Comparison of ENCODE assay signal across 1 cellular context in the genomic region with DNA sequence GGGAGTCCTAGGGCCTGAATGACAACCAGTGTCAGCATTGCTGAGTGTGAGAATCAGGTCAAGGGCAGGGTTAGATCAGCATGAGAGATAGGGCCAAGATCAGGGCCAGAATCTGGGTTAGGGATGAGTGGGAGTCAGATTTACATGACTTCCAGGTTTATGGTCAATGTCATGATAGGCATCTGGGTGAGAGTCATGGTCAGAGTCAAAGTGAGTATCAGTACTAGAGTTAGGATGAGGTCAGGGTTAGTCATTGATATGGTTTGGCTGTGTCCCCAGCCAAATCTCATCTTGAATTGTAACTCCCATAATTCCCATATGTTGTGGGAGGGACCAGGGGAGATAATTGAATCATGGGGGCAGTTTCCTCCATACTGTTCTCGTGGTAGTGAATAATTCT.
TF ChIP-seq lines count a peak whose summit lies in the region.

No MANE protein-coding gene starts in this region.

TF ChIP-seq in K562, 482 proteins besides CTCF, POLR2A, EP300 and RAD21 (continued from another document):
- TF ChIP-seq RCOR1 (IDR thresholded peaks at IDR 0.05; ENCODE audit: borderline replicate concordance in 1 of 2, low read depth in 2 of 2, low read length in 2 of 2) (peak in 1 of 2 experiments; percentile 50; a peak in 1 of 4 replicates), TRIM24 (IDR thresholded peaks at IDR 0.05) (0 out of 4 replicates have a peak, but pooled peaks of 1 of the 2 experiments have one; percentile 12), HIVEP1 (CRISPR knock-in tag; IDR thresholded peaks at IDR 0.05) (no peak), HSF4 (CRISPR knock-in tag; IDR thresholded peaks at IDR 0.05; ENCODE audit: borderline replicate concordance) (no peak), ZNF699 (CRISPR knock-in tag; IDR thresholded peaks at IDR 0.05; ENCODE audit: insufficient replicate concordance) (no peak), ETV1 (tag; conservative IDR thresholded peaks at IDR 0.05; ENCODE audit: low read depth) (no peak), JUND (IDR thresholded peaks at IDR 0.05; ENCODE audit: borderline replicate concordance, low read depth, low read length) (0 out of 2 replicates have a peak, but pooled peaks have one; percentile 22), JUND (tag; IDR thresholded peaks at IDR 0.05; ENCODE audit: borderline replicate concordance, low read depth, low read length) (0 out of 3 replicates have a peak, but pooled peaks have one; percentile 12), DPF2 (IDR thresholded peaks at IDR 0.05) (0 out of 2 replicates have a peak, but pooled peaks have one; percentile 33)
- TF ChIP-seq, protein P1, sequence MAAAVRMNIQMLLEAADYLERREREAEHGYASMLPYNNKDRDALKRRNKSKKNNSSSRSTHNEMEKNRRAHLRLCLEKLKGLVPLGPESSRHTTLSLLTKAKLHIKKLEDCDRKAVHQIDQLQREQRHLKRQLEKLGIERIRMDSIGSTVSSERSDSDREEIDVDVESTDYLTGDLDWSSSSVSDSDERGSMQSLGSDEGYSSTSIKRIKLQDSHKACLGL (CRISPR knock-in tag; IDR thresholded peaks at IDR 0.05; ENCODE audit: borderline replicate concordance, poor library complexity, severe bottlenecking), result no peak
- TF ChIP-seq, protein P2, sequence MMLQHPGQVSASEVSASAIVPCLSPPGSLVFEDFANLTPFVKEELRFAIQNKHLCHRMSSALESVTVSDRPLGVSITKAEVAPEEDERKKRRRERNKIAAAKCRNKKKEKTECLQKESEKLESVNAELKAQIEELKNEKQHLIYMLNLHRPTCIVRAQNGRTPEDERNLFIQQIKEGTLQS (IDR thresholded peaks at IDR 0.05), result peak; percentile 74
- TF ChIP-seq, protein P2 (CRISPR knock-in tag; conservative IDR thresholded peaks at IDR 0.05), result no peak
